In the genomic region with DNA sequence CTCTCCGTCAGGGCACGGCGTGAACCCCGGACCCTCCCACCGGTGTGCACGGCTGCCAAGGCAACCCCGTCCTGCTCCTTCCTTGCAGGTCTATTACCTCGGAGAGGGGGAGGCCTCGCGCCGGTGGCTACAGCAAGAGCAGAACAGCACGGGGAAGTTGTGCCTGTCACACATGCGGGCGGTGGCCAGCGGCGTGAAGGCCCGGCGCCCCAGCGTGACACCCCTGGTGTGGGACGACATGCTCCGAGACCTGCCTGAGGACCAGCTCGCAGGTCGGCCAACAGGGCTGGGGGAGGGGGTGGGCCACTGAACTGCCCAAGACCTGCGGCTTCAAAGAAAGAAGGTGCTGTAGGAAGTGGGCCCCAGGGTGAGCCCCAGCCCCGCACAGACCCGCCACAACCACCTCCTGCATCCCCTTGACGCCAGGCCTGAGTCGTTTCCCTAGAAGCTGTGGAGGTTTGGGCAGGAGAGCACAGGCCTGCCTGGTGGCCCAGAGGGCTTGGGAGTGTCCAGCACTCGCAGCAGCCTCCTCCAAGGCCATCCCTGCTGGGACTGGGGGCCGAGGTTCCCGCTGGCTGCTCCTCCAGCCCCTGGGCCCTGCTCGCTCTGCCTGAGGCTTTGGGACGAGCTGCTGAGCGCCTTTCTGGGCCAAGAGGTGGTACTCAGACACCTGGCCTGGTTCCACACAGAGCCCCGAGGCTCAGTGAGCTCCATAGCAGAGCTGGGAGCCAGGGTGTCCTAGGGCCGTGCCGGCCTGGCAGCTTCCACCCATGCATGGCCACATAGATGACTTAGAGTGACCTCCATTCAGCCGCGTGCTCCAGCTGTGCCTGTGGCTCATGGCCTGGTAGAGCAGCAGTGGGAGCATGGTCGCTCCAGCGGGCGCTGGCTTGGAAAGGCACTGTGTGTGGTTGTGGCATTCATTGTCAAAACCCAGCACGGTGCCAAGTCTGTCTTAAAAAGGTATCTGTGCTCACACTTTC, we compare ENCODE assay signal across 20 cellular contexts. TPM values are rescaled to one million over a fixed set of nuclear protein-coding genes. Genes with fewer than 3 reads are reported as not detected.
DNase-seq lines count a peak whose midpoint lies in the region; ATAC-seq and TF ChIP-seq lines count a peak whose summit lies in the region.
"Had no signal": no experiment of that assay in that cellular context is flagged by ENCODE, and none has a peak within 500 bp of the region (broad histone marks: within the 10 kb centered on the region; RNA-seq: fewer than 3 reads in every experiment).

No MANE protein-coding gene starts in this region.

- 89% methylated on average over 43 of the region's 43 CpGs for WGBS in right cardiac atrium

- no peak for TF ChIP-seq CTCF in left ventricle myocardium inferior (IDR thresholded peaks at IDR 0.05; ENCODE audit: borderline replicate concordance)

- no peak overlapping the region for H3K27ac Mint-ChIP-seq in T-cell
- no peak overlapping the region for H3K27ac Mint-ChIP-seq in activated CD4-positive, alpha-beta T cell treated with anti-CD3 and anti-CD28 coated beads, Interleukin-2, amount 10 ng/mL, durations not matched to agents 7 days and 5 days
- H3K27ac Mint-ChIP-seq: activated CD4-positive, alpha-beta memory T cell treated with anti-CD3 and anti-CD28 coated beads for 36 hours; activated T-cell treated with anti-CD3 and anti-CD28 coated beads, Interleukin-2, amount 50 U/mL, for 72 hours; CD4-positive, CD25-positive, alpha-beta regulatory T cell had no signal

- no peak overlapping the region for H3K4me3 Mint-ChIP-seq in T-cell
- H3K4me3 Mint-ChIP-seq in activated CD4-positive, alpha-beta T cell treated with anti-CD3 and anti-CD28 coated beads, Interleukin-2, amount 10 ng/mL, durations not matched to agents 7 days and 5 days = no peak overlapping the region
- H3K4me3 Mint-ChIP-seq: activated CD4-positive, alpha-beta memory T cell treated with anti-CD3 and anti-CD28 coated beads for 36 hours; activated naive CD8-positive, alpha-beta T cell; activated T-cell treated with anti-CD3 and anti-CD28 coated beads, Interleukin-2, amount 50 U/mL, for 72 hours; CD4-positive, CD25-positive, alpha-beta regulatory T cell had no signal

- ATAC-seq in right cardiac atrium (no peak), left lobe of liver (peak; percentile 62), T-cell (replicated peaks in 1 of 4) (no peak)

- H3K4me3 ChIP-seq in right cardiac atrium (ENCODE audit: low read length) (no peak overlapping the region), left ventricle myocardium inferior (no peak overlapping the region)
- H3K4me3 ChIP-seq: suprapubic skin had no signal

- H3K27ac ChIP-seq in right cardiac atrium (ENCODE audit: low read length) = no peak overlapping the region
- no peak overlapping the region for H3K27ac ChIP-seq in left ventricle myocardium inferior (replicated peaks)
- H3K27ac ChIP-seq: suprapubic skin had no signal

- H3K27me3 ChIP-seq in right cardiac atrium (ENCODE audit: control insufficient read depth, insufficient read depth) (no peaks in the 10 kb centered on the region), left ventricle myocardium inferior (ENCODE audit: low read depth) (no peaks in the 10 kb centered on the region)
- H3K27me3 ChIP-seq: suprapubic skin had no signal

- H3K4me1 Mint-ChIP-seq in T-cell = peaks cover 7 to 18% (median 8%) of the 10 kb centered on the region in 3 donors
- H3K4me1 Mint-ChIP-seq in activated CD4-positive, alpha-beta T cell treated with anti-CD3 and anti-CD28 coated beads, Interleukin-2, amount 10 ng/mL, durations not matched to agents 7 days and 5 days = peaks cover 14% of the 10 kb centered on the region

- H3K9me3 ChIP-seq in right cardiac atrium (ENCODE audit: control insufficient read depth, low read length) (no peaks in the 10 kb centered on the region), left ventricle myocardium inferior (replicated peaks) (no peaks in the 10 kb centered on the region)
- H3K9me3 ChIP-seq: suprapubic skin had no signal

- DNase-seq in right cardiac atrium (peak in 2 of 3 donors; percentile 53 to 61), left ventricle myocardium inferior (no peak), left lobe of liver (ENCODE audit: low spot score) (no peak), T-cell (no peak), AG20443 (ENCODE audit: low spot score) (no peak)
- DNase-seq in activated CD4-positive, alpha-beta T cell treated with anti-CD3 and anti-CD28 coated beads, Interleukin-2, amount 10 ng/mL, durations not matched to agents 7 days and 5 days = no peak
- DNase-seq: 8988T; activated CD4-positive, alpha-beta memory T cell treated with anti-CD3 and anti-CD28 coated beads for 36 hours; activated T-cell treated with anti-CD3 and anti-CD28 coated beads, Interleukin-2, amount 50 U/mL, for 72 hours; CD4-positive, CD25-positive, alpha-beta regulatory T cell; naive B cell; NCI-H1105 treated with DMSO at 0.1 percent for 48 hours; NCI-H2107; NCI-H524; Right ventricle myocardium superior; small intestine; stimulated activated CD4-positive, alpha-beta T cell treated with anti-CD3 and anti-CD28 coated beads, Interleukin-4, amount 100 ng/mL, for 24 hours; T-helper 1 cell had no signal

- CTCF ChIA-PET in T-cell (lab: Charles Lee) = no interaction called here
- CTCF ChIA-PET in activated CD4-positive, alpha-beta T cell treated with anti-CD3 and anti-CD28 coated beads, Interleukin-2, amount 10 ng/mL, durations not matched to agents 7 days and 5 days (lab: Charles Lee) = interaction anchor here (1.7 to 2.1 kb wide), 2 partner anchors 13 kb away, joined by 4 to 6 read pairs; no protein-coding TSS in a partner anchor

- no peaks in the 10 kb centered on the region for H3K27me3 Mint-ChIP-seq in T-cell
- H3K27me3 Mint-ChIP-seq in activated CD4-positive, alpha-beta T cell treated with anti-CD3 and anti-CD28 coated beads, Interleukin-2, amount 10 ng/mL, durations not matched to agents 7 days and 5 days = no peaks in the 10 kb centered on the region
- H3K27me3 Mint-ChIP-seq: activated CD4-positive, alpha-beta memory T cell treated with anti-CD3 and anti-CD28 coated beads for 36 hours; activated naive CD8-positive, alpha-beta T cell; CD4-positive, CD25-positive, alpha-beta regulatory T cell; naive B cell had no signal

- H3K4me1 ChIP-seq in right cardiac atrium (ENCODE audit: control insufficient read depth, insufficient read depth, low read length) = no peaks in the 10 kb centered on the region
- no peaks in the 10 kb centered on the region for H3K4me1 ChIP-seq in left ventricle myocardium inferior
- H3K4me1 ChIP-seq: suprapubic skin had no signal

- intact Hi-C loops in right cardiac atrium (cut with DNase I) = no loop called here
- intact Hi-C loops in left ventricle myocardium inferior (cut with micrococcal nuclease) = no loop called here

- H3K36me3 Mint-ChIP-seq in T-cell = peaks cover 4% of the 10 kb centered on the region
- H3K36me3 Mint-ChIP-seq in activated CD4-positive, alpha-beta T cell treated with anti-CD3 and anti-CD28 coated beads, Interleukin-2, amount 10 ng/mL, durations not matched to agents 7 days and 5 days (ENCODE audit: low read depth) = peaks cover 11% of the 10 kb centered on the region
- H3K36me3 Mint-ChIP-seq: activated naive CD8-positive, alpha-beta T cell; CD4-positive, CD25-positive, alpha-beta regulatory T cell; naive B cell had no signal

- H3K36me3 ChIP-seq in left ventricle myocardium inferior = peaks cover 17% of the 10 kb centered on the region

- POLR2A ChIA-PET in T-cell (lab: Charles Lee) = no interaction called here
- POLR2A ChIA-PET in activated CD4-positive, alpha-beta T cell treated with anti-CD3 and anti-CD28 coated beads, Interleukin-2, amount 10 ng/mL, durations not matched to agents 7 days and 5 days (lab: Charles Lee) = no interaction called here

- no peaks in the 10 kb centered on the region for H3K9me3 Mint-ChIP-seq in T-cell
- H3K9me3 Mint-ChIP-seq in activated CD4-positive, alpha-beta T cell treated with anti-CD3 and anti-CD28 coated beads, Interleukin-2, amount 10 ng/mL, durations not matched to agents 7 days and 5 days = no peaks in the 10 kb centered on the region
- H3K9me3 Mint-ChIP-seq: activated CD4-positive, alpha-beta memory T cell treated with anti-CD3 and anti-CD28 coated beads for 36 hours; activated T-cell treated with anti-CD3 and anti-CD28 coated beads, Interleukin-2, amount 50 U/mL, for 72 hours; CD4-positive, CD25-positive, alpha-beta regulatory T cell; naive B cell had no signal

RNA-seq across cellular contexts. Expression of a gene that starts 14.7 kb away (rescaled TPM):
- total RNA-seq in right cardiac atrium (10 to 100 TPM; 31.0 to 34.7 (median 33.5) TPM), left ventricle myocardium inferior (23.8 TPM), left lobe of liver (35.5 TPM), T-cell (100 to 1,000 TPM; 148 to 274 (median 262) TPM)
- 20.8 TPM for polyA plus RNA-seq in right cardiac atrium
- total RNA-seq in activated CD4-positive, alpha-beta T cell treated with anti-CD3 and anti-CD28 coated beads, Interleukin-2, amount 10 ng/mL, durations not matched to agents 7 days and 5 days = 100 to 1,000 TPM; 300 to 324 TPM

RNA-seq across cellular contexts. Expression of a gene that starts 17.5 kb away (rescaled TPM):
- total RNA-seq in right cardiac atrium (10 to 100 TPM; 27.9 to 34.0 (median 30.5) TPM), left ventricle myocardium inferior (28.0 TPM), left lobe of liver (18.4 TPM), T-cell (10 to 100 TPM; 22.0 to 32.2 (median 29.2) TPM)
- 28.9 TPM for polyA plus RNA-seq in right cardiac atrium
- total RNA-seq in activated CD4-positive, alpha-beta T cell treated with anti-CD3 and anti-CD28 coated beads, Interleukin-2, amount 10 ng/mL, durations not matched to agents 7 days and 5 days = 10 to 100 TPM; 23.8 to 28.0 TPM

RNA-seq across cellular contexts. Expression of a gene that starts 17.7 kb away (rescaled TPM):
- total RNA-seq in right cardiac atrium (10 to 100 TPM; 13.6 to 24.4 (median 18.7) TPM), left ventricle myocardium inferior (14.1 TPM), left lobe of liver (44.3 TPM), T-cell (100 to 1,000 TPM in 3 of 5 donors, 10 to 100 TPM in 2; 51.2 to 128 (median 113) TPM)
- polyA plus RNA-seq in right cardiac atrium = 22.5 TPM
- total RNA-seq in activated CD4-positive, alpha-beta T cell treated with anti-CD3 and anti-CD28 coated beads, Interleukin-2, amount 10 ng/mL, durations not matched to agents 7 days and 5 days = 10 to 100 TPM; 65.5 to 70.2 TPM

RNA-seq across cellular contexts. Expression of a gene that starts 22.6 kb away (rescaled TPM):
- total RNA-seq in right cardiac atrium = 10 to 100 TPM; 67.4 to 99.6 (median 77.1) TPM
- polyA plus RNA-seq in right cardiac atrium = 79.1 TPM
- total RNA-seq in left ventricle myocardium inferior = 69.2 TPM
- total RNA-seq in left lobe of liver = 22.5 TPM
- total RNA-seq in T-cell = 100 to 1,000 TPM in 3 of 5 donors, 10 to 100 TPM in 2; 85.7 to 113 (median 101) TPM
- total RNA-seq in activated CD4-positive, alpha-beta T cell treated with anti-CD3 and anti-CD28 coated beads, Interleukin-2, amount 10 ng/mL, durations not matched to agents 7 days and 5 days = 100 to 1,000 TPM; 105 to 117 TPM

Comparison
In these comparisons a context has a peak if more than half of its experiments do, and no peak if none do; other contexts are left out.
1. DNase-seq: peak in right cardiac atrium (2 of 3); none in left ventricle myocardium inferior (single experiment), left lobe of liver (single experiment), T-cell (0 of 34), AG20443 (single experiment) and activated CD4-positive, alpha-beta T cell treated with anti-CD3 and anti-CD28 coated beads, Interleukin-2, amount 10 ng/mL, durations not matched to agents 7 days and 5 days (single experiment).